ENCODE assay signal across 20 cellular contexts in the genomic region with DNA sequence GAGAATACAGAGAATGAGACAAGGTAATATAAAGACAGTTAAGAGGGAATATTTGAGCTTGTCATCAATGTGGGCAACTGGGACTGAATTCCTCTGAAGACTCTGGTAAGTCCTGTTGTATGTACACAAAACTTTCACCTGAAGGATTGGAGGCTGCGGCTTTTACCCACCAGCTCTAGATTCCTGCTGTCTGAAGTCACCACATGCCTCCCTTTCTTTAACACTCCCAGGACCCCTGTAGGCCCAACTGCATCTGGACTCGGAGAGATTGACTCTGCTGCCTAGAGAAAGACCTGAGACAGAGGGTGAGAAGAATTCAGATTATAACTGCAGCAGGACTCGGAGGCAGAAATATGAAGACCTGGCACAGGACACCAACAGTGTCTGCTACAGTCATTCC.
"Had no signal": no experiment of that assay in that cellular context is flagged by ENCODE, and none has a peak within 500 bp of the region (broad histone marks: within the 10 kb centered on the region; RNA-seq: fewer than 3 reads in every experiment).

No MANE protein-coding gene starts in this region.

- H3K36me3 ChIP-seq: esophagus squamous epithelium, spleen, tibial artery, upper lobe of left lung, vagina had no signal

- H3K4me3 ChIP-seq: esophagus squamous epithelium, psoas muscle, spleen, tibial artery, upper lobe of left lung, vagina had no signal

- H3K27me3 Mint-ChIP-seq: dendritic cell treated with granulocyte-macrophage colony-stimulating factor and Interleukin-4, amounts not matched to agents 40 ng/mL and 50 ng/mL, for 4 days; effector memory CD8-positive, alpha-beta T cell; natural killer cell treated with Interleukin-12 subunit alpha and Interleukin-12 subunit beta and Interleukin-15 and Interleukin-18, amount 100 ng/mL, for 72 hours; stimulated activated memory B cell treated with anti-CD40 and anti-IgM and Interleukin-4, amounts not matched to agents 10 μg/mL and 1 μg/mL and 100 μg/mL, for 72 hours; stimulated activated naive CD8-positive, alpha-beta T cell treated with anti-CD3 and anti-CD28 coated beads, Interleukin-15, Interleukin-2, amounts not matched to agents 100 ng/mL and 50 ng/mL, for 24 hours had no signal

- DNase-seq: effector memory CD8-positive, alpha-beta T cell; esophagus squamous epithelium; foreskin fibroblast; mammary epithelial cell; psoas muscle; retina; spleen; stimulated activated CD4-positive, alpha-beta T cell treated with anti-CD3 and anti-CD28 coated beads, Interleukin-15, amount 100 ng/mL, for 24 hours; stimulated activated CD4-positive, alpha-beta T cell treated with anti-CD3 and anti-CD28 coated beads, Interleukin-1b, Interleukin-23, amount 100 ng/mL, for 48 hours; stimulated activated CD4-positive, alpha-beta T cell treated with anti-CD3 and anti-CD28 coated beads, Interleukin-4, amount 100 ng/mL, for 24 hours; tibial artery; upper lobe of left lung had no signal

- H3K27me3 ChIP-seq: esophagus squamous epithelium, spleen, tibial artery, upper lobe of left lung, vagina had no signal

- H3K27ac Mint-ChIP-seq: dendritic cell treated with granulocyte-macrophage colony-stimulating factor and Interleukin-4, amounts not matched to agents 40 ng/mL and 50 ng/mL, for 4 days; effector memory CD8-positive, alpha-beta T cell; mesothelial cell of epicardium; natural killer cell treated with Interleukin-12 subunit alpha and Interleukin-12 subunit beta and Interleukin-15 and Interleukin-18, amount 100 ng/mL, for 72 hours; stimulated activated memory B cell treated with anti-CD40 and anti-IgM and Interleukin-4, amounts not matched to agents 10 μg/mL and 1 μg/mL and 100 μg/mL, for 72 hours; stimulated activated naive CD8-positive, alpha-beta T cell treated with anti-CD3 and anti-CD28 coated beads, Interleukin-15, Interleukin-2, amounts not matched to agents 100 ng/mL and 50 ng/mL, for 24 hours had no signal

- H3K9me3 ChIP-seq: esophagus squamous epithelium, psoas muscle, tibial artery, upper lobe of left lung, vagina had no signal

- H3K9me3 Mint-ChIP-seq: stimulated activated naive CD8-positive, alpha-beta T cell treated with anti-CD3 and anti-CD28 coated beads, Interleukin-15, Interleukin-2, amounts not matched to agents 100 ng/mL and 50 ng/mL, for 24 hours had no signal

- H3K4me3 Mint-ChIP-seq: dendritic cell treated with granulocyte-macrophage colony-stimulating factor and Interleukin-4, amounts not matched to agents 40 ng/mL and 50 ng/mL, for 4 days; effector memory CD8-positive, alpha-beta T cell; mesothelial cell of epicardium; natural killer cell treated with Interleukin-12 subunit alpha and Interleukin-12 subunit beta and Interleukin-15 and Interleukin-18, amount 100 ng/mL, for 72 hours; stimulated activated memory B cell treated with anti-CD40 and anti-IgM and Interleukin-4, amounts not matched to agents 10 μg/mL and 1 μg/mL and 100 μg/mL, for 72 hours; stimulated activated naive CD8-positive, alpha-beta T cell treated with anti-CD3 and anti-CD28 coated beads, Interleukin-15, Interleukin-2, amounts not matched to agents 100 ng/mL and 50 ng/mL, for 24 hours had no signal

- H3K4me1 ChIP-seq: esophagus squamous epithelium, psoas muscle, spleen, tibial artery, upper lobe of left lung, vagina had no signal

- H3K4me1 Mint-ChIP-seq: stimulated activated memory B cell treated with anti-CD40 and anti-IgM and Interleukin-4, amounts not matched to agents 10 μg/mL and 1 μg/mL and 100 μg/mL, for 72 hours had no signal

- ATAC-seq: effector memory CD8-positive, alpha-beta T cell; left lobe of liver; natural killer cell treated with Interleukin-12 subunit alpha and Interleukin-12 subunit beta and Interleukin-15 and Interleukin-18, amount 100 ng/mL, for 72 hours; psoas muscle; sciatic nerve; stimulated activated memory B cell treated with anti-CD40 and anti-IgM and Interleukin-4, amounts not matched to agents 10 μg/mL and 1 μg/mL and 100 μg/mL, for 72 hours had no signal

- H3K27ac ChIP-seq: esophagus squamous epithelium, psoas muscle, spleen, tibial artery, upper lobe of left lung, vagina had no signal

- H3K36me3 Mint-ChIP-seq: mesothelial cell of epicardium; stimulated activated memory B cell treated with anti-CD40 and anti-IgM and Interleukin-4, amounts not matched to agents 10 μg/mL and 1 μg/mL and 100 μg/mL, for 72 hours had no signal
